Comparison of ENCODE assay signal across 12 cellular contexts in the genomic region with DNA sequence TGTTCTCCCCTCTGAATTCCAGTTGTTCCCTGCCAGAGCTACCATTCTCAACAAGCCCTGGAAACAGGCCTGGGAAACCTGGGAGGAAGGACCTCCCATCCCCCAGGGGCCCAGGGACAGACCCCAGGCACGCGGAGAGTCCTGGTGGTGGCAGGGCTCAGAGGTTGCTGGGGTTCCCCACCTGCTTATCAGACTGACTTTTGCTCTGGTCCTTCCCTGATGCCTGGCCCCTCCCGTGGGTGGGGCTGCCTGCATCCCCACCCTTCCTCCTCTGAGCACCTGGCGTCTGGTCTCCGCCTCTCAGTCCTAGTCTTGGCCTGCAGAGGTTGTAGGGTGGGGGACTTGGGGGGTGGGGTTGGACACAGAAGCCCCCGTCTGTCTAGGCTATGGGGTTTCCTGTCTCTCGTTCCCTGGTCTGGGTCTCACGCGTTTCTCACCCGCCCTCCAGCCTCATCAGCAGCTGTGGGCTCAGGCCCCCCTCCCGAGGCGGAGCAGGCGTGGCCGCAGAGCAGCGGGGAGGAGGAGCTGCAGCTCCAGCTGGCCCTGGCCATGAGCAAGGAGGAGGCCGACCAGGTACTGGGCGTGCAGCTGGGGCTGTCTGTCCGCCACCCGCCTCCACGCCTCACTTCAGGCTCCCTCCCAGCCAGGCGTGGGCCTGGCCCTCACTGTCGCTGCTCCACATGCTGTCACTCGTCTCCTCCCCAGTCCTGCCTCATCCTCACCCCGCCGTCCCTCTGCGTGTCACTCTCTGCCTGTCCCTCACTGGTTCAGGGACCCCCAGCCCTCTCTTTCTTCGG. TPM values are rescaled to one million over a fixed set of nuclear protein-coding genes. Genes with fewer than 3 reads are reported as not detected.
A peak's percentile ranks its signal among the peaks of the same experiment; 100 is the strongest.
DNase-seq lines count a peak whose midpoint lies in the region; ATAC-seq, FAIRE-seq and TF ChIP-seq lines count a peak whose summit lies in the region.
"Had no signal": no experiment of that assay in that cellular context is flagged by ENCODE, and none has a peak within 500 bp of the region (broad histone marks: within the 10 kb centered on the region; RNA-seq: fewer than 3 reads in every experiment).

No MANE protein-coding gene starts in this region.

- intact Hi-C loops in right lobe of liver (cut with DNase I) (loop anchor here in 1 of 2 donors (10.0 kb wide), 1 partner anchor 116 kb away; no protein-coding TSS in a partner anchor), HepG2 (cut with micrococcal nuclease; ENCODE audit: unreplicated experiment) (no loop called here), mucosa of descending colon (cut with DNase I, micrococcal nuclease) (no loop called here), aorta (cut with DNase I) (no loop called here)

- H3K36me3 Mint-ChIP-seq in activated naive CD8-positive, alpha-beta T cell treated with anti-CD3 and anti-CD28 coated beads, Interleukin-2, amount 50 U/mL, for 24 hours (ENCODE audit: low read depth): peaks cover 19% of the 10 kb centered on the region

- BruUV-seq in HepG2 (replicated peaks; lab: Mats Ljungman, UMichigan): no TSS peak

- H3K27me3 ChIP-seq in right lobe of liver: no peaks in the 10 kb centered on the region
- no peaks in the 10 kb centered on the region for H3K27me3 ChIP-seq in HepG2 (ENCODE audit: control insufficient read depth in 1 of 2, insufficient read depth in 2 of 2, low read length in 2 of 2)
- H3K27me3 ChIP-seq in WERI-Rb-1 (ENCODE audit: insufficient read depth, low read depth, severe bottlenecking): no peaks in the 10 kb centered on the region
- H3K27me3 ChIP-seq in aorta (ENCODE audit: control insufficient read depth in 1 of 2, insufficient read depth in 2 of 2, low read length in 1 of 2): no peaks in the 10 kb centered on the region
- H3K27me3 ChIP-seq: gastrocnemius medialis had no signal

- H3K4me1 ChIP-seq in right lobe of liver (peaks cover 0 to 17% (median 5%) of the 10 kb centered on the region in 4 donors), HepG2 (ENCODE audit: insufficient read depth, low read length) (peaks cover 38% of the 10 kb centered on the region), mucosa of descending colon (ENCODE audit: low read depth) (peaks cover 56% of the 10 kb centered on the region), aorta (ENCODE audit: control insufficient read depth in 1 of 2, insufficient read depth in 2 of 2, low read length in 2 of 2) (no peaks in the 10 kb centered on the region)
- H3K4me1 ChIP-seq: gastrocnemius medialis had no signal

- no peaks in the 10 kb centered on the region for H4K20me1 ChIP-seq in HepG2 (ENCODE audit: insufficient read depth, low read length)

- no peak overlapping the region for H3K27ac Mint-ChIP-seq in activated naive CD8-positive, alpha-beta T cell treated with anti-CD3 and anti-CD28 coated beads, Interleukin-2, amount 50 U/mL, for 24 hours
- H3K27ac Mint-ChIP-seq: activated naive CD4-positive, alpha-beta T cell treated with anti-CD3 and anti-CD28 coated beads for 36 hours had no signal

- DNase-seq in right lobe of liver (peak in 2 of 3 donors; percentile 16 to 18), HepG2 (ENCODE audit: low spot score) (no peak), WERI-Rb-1 (peak; percentile 28), mucosa of descending colon (peak; percentile 91 to 92 (median 92)), aorta (peak; percentile 33 to 61), NCI-H2029 (lab: John Stamatoyannopoulos, UW) (no peak)
- no peak for DNase-seq in activated naive CD8-positive, alpha-beta T cell treated with anti-CD3 and anti-CD28 coated beads, Interleukin-2, amount 50 U/mL, for 24 hours
- DNase-seq: activated naive CD4-positive, alpha-beta T cell treated with anti-CD3 and anti-CD28 coated beads for 36 hours; gastrocnemius medialis had no signal

- H3K9me3 Mint-ChIP-seq in activated naive CD8-positive, alpha-beta T cell treated with anti-CD3 and anti-CD28 coated beads, Interleukin-2, amount 50 U/mL, for 24 hours: no peaks in the 10 kb centered on the region
- H3K9me3 Mint-ChIP-seq: activated naive CD4-positive, alpha-beta T cell treated with anti-CD3 and anti-CD28 coated beads for 36 hours had no signal

- FAIRE-seq in HepG2 (lab: Jason Lieb, UNC): no peak
- FAIRE-seq: colon had no signal

- H2AFZ ChIP-seq in HepG2 (ENCODE audit: low read length): no peak overlapping the region

- in situ Hi-C loops in HepG2 (cut with HindIII; ENCODE audit: extremely low pct_ligation_motif_present, low pct_unique_long_range_greater_than_20kb): no loop called here

- no peak for TF ChIP-seq RAD21 in HepG2 (CRISPR knock-in tag; IDR thresholded peaks at IDR 0.05)

- peaks cover 25% of the 10 kb centered on the region for H3K79me2 ChIP-seq in HepG2 (ENCODE audit: insufficient read depth, low read length)

- POLR2A ChIA-PET in HepG2 (lab: Yijun Ruan, JAX): no interaction called here

- H3K36me3 ChIP-seq in right lobe of liver: peaks cover 3 to 50% (median 24%) of the 10 kb centered on the region in 4 donors
- peaks cover 24 to 65% of the 10 kb centered on the region in 2 experiments for H3K36me3 ChIP-seq in HepG2 (replicated peaks in 1 of 2; ENCODE audit: control insufficient read depth in 1 of 2, insufficient read depth in 2 of 2, low read length in 2 of 2)
- H3K36me3 ChIP-seq in WERI-Rb-1: peaks cover 59% of the 10 kb centered on the region
- H3K36me3 ChIP-seq in mucosa of descending colon (ENCODE audit: low read depth): no peaks in the 10 kb centered on the region
- peaks cover 0 to 19% of the 10 kb centered on the region in 2 donors for H3K36me3 ChIP-seq in aorta (ENCODE audit: control insufficient read depth in 1 of 2, insufficient read depth in 2 of 2, low read length in 1 of 2)

- TF ChIP-seq POLR2A in right lobe of liver (IDR thresholded peaks at IDR 0.05) (no peak), HepG2 (IDR thresholded peaks at IDR 0.05; ENCODE audit: insufficient read depth in 1 of 2, low read depth in 2 of 2, low read length in 2 of 2) (no peak)

- ATAC-seq in right lobe of liver (no peak), HepG2 (no peak), mucosa of descending colon (peak; percentile 83), aorta (ENCODE audit: low FRiP score) (no peak), HG03159 (IDR thresholded peaks at IDR 0.05; ENCODE audit: unreplicated experiment) (no peak)
- ATAC-seq in activated naive CD8-positive, alpha-beta T cell treated with anti-CD3 and anti-CD28 coated beads, Interleukin-2, amount 50 U/mL, for 24 hours: no peak
- ATAC-seq: gastrocnemius medialis had no signal

- no peak overlapping the region for H3K4me3 ChIP-seq in right lobe of liver
- no peak overlapping the region for H3K4me3 ChIP-seq in HepG2 (replicated peaks in 1 of 3; ENCODE audit: insufficient read depth in 1 of 3, low read depth in 2 of 3, low read length in 3 of 3)
- H3K4me3 ChIP-seq in WERI-Rb-1 (ENCODE audit: low read depth, low read length): no peak overlapping the region
- H3K4me3 ChIP-seq in mucosa of descending colon: no peak overlapping the region
- no peak overlapping the region for H3K4me3 ChIP-seq in aorta (ENCODE audit: low read length in 2 of 2)
- H3K4me3 ChIP-seq: gastrocnemius medialis had no signal

- no peaks in the 10 kb centered on the region for H3K27me3 Mint-ChIP-seq in activated naive CD8-positive, alpha-beta T cell treated with anti-CD3 and anti-CD28 coated beads, Interleukin-2, amount 50 U/mL, for 24 hours

- peaks cover 4% of the 10 kb centered on the region for H3K4me1 Mint-ChIP-seq in activated naive CD8-positive, alpha-beta T cell treated with anti-CD3 and anti-CD28 coated beads, Interleukin-2, amount 50 U/mL, for 24 hours

- H3K4me2 ChIP-seq in HepG2 (ENCODE audit: low read depth, low read length): no peak overlapping the region

- TF ChIP-seq CTCF in right lobe of liver (IDR thresholded peaks at IDR 0.05) (no peak), HepG2 (CRISPR knock-in tag; IDR thresholded peaks at IDR 0.05) (no peak), WERI-Rb-1 (IDR thresholded peaks at IDR 0.05; ENCODE audit: low read depth, low read length) (no peak), mucosa of descending colon (IDR thresholded peaks at IDR 0.05) (no peak)

- CTCF ChIA-PET in HepG2 (lab: Yijun Ruan, JAX; ENCODE audit: low intra/inter-chr PET ratio, low total read pairs): no interaction called here

- no peak for TF ChIP-seq EP300 in HepG2 (IDR thresholded peaks at IDR 0.05; ENCODE audit: low read depth in 2 of 2, low read length in 2 of 2)
- no peak for TF ChIP-seq EP300 in HepG2 (CRISPR knock-in tag; IDR thresholded peaks at IDR 0.05; ENCODE audit: borderline replicate concordance)

- H3K9ac ChIP-seq in HepG2 (ENCODE audit: insufficient read depth, low read depth, low read length): no peak overlapping the region

- 70% methylated on average over 9 of the region's 27 CpGs for WGBS in right lobe of liver (ENCODE audit: insufficient coverage, low coverage, low lambda C conversion rate, missing lambda C conversion rate)
- WGBS in HepG2 (ENCODE audit: low lambda C conversion rate): 93% methylated on average over 23 of the region's 27 CpGs
- 78 to 79% methylated on average over 27 of the region's 27 CpGs for WGBS in aorta, 2 donors

- no peak overlapping the region for H3K4me3 Mint-ChIP-seq in activated naive CD8-positive, alpha-beta T cell treated with anti-CD3 and anti-CD28 coated beads, Interleukin-2, amount 50 U/mL, for 24 hours
- H3K4me3 Mint-ChIP-seq: activated naive CD4-positive, alpha-beta T cell treated with anti-CD3 and anti-CD28 coated beads for 36 hours had no signal

- H3K9me3 ChIP-seq in right lobe of liver: no peaks in the 10 kb centered on the region
- no peaks in the 10 kb centered on the region for H3K9me3 ChIP-seq in HepG2 (ENCODE audit: low read length)
- no peaks in the 10 kb centered on the region for H3K9me3 ChIP-seq in WERI-Rb-1 (ENCODE audit: severe bottlenecking)
- no peaks in the 10 kb centered on the region for H3K9me3 ChIP-seq in mucosa of descending colon
- no peaks in the 10 kb centered on the region for H3K9me3 ChIP-seq in aorta (ENCODE audit: control insufficient read depth, low read length)
- H3K9me3 ChIP-seq: gastrocnemius medialis had no signal

- H3K27ac ChIP-seq in right lobe of liver (no peak overlapping the region), HepG2 (ENCODE audit: extremely low read length, insufficient read depth, low read length) (no peak overlapping the region), WERI-Rb-1 (no peak overlapping the region), aorta (ENCODE audit: low read depth in 1 of 2, low read length in 2 of 2) (no peak overlapping the region)
- H3K27ac ChIP-seq: C4-2B, gastrocnemius medialis had no signal

RNA-seq across cellular contexts. Expression of gene EPN1, which starts 13.6 kb away (rescaled TPM):
- 100 to 1,000 TPM in 5 of 6 experiments, 10 to 100 TPM in 1; 88.9 to 162 (median 107) TPM for total RNA-seq in right lobe of liver
- 28.9 and 32.6 TPM in 2 replicates for total RNA-seq in HepG2 (2016; rRNA removed; fragmentation: Illumina TruSeq; extraction: Trizol)
- total RNA-seq in HepG2 (2016; cell fraction: cytosol; rRNA removed; fragmentation: Illumina TruSeq; extraction: Trizol; ENCODE audit: low read depth): 52.8 and 53.7 TPM in 2 replicates
- total RNA-seq in HepG2 (2016; cell fraction: insoluble cytoplasmic fraction; rRNA removed; fragmentation: Illumina TruSeq; extraction: Trizol): 25.9 and 29.9 TPM in 2 replicates
- 128 and 129 TPM in 2 replicates for total RNA-seq in HepG2 (2016; cell fraction: membrane; rRNA removed; fragmentation: Illumina TruSeq; extraction: Trizol)
- 16.4 and 20.8 TPM in 2 replicates for total RNA-seq in HepG2 (2016; cell fraction: nucleus; rRNA removed; fragmentation: Illumina TruSeq; extraction: Trizol)
- polyA plus RNA-seq in HepG2 (2011; rRNA removed): 31.7 and 43.7 TPM in 2 replicates
- polyA plus RNA-seq in HepG2 (2011; cell fraction: cytosol; rRNA removed): 46.0 and 71.9 TPM in 2 replicates
- polyA plus RNA-seq in HepG2 (2011; cell fraction: nucleus; rRNA removed): 59.6 and 61.3 TPM in 2 replicates
- 69.9 and 79.8 TPM in 2 replicates for polyA plus RNA-seq in HepG2 (2012)
- polyA plus RNA-seq in HepG2 (2016; cell fraction: cytosol; fragmentation: Illumina TruSeq; extraction: Trizol; ENCODE audit: low read depth): 193 and 205 TPM in 2 replicates
- polyA plus RNA-seq in HepG2 (2016; cell fraction: insoluble cytoplasmic fraction; fragmentation: Illumina TruSeq; extraction: Trizol; ENCODE audit: low read depth): 64.3 and 84.2 TPM in 2 replicates
- 245 and 288 TPM in 2 replicates for polyA plus RNA-seq in HepG2 (2016; cell fraction: membrane; fragmentation: Illumina TruSeq; extraction: Trizol; ENCODE audit: low read depth)
- 57.0 and 57.7 TPM in 2 replicates for polyA plus RNA-seq in HepG2 (2016; cell fraction: nucleus; fragmentation: Illumina TruSeq; extraction: Trizol; ENCODE audit: insufficient read depth, low read depth)
- polyA minus RNA-seq in HepG2 (2011; rRNA and poly(A)+ RNA removed; ENCODE audit: low replicate concordance): 37.6 and 70.9 TPM in 2 replicates
- polyA minus RNA-seq in HepG2 (2011; cell fraction: cytosol; rRNA and poly(A)+ RNA removed): 66.7 and 69.6 TPM in 2 replicates
- polyA minus RNA-seq in HepG2 (2011; cell fraction: nucleus; rRNA and poly(A)+ RNA removed): 14.3 and 14.4 TPM in 2 replicates
- 100 to 1,000 TPM; 156 to 251 (median 192) TPM for total RNA-seq in mucosa of descending colon
- 10 to 100 TPM; 74.7 to 87.8 TPM for total RNA-seq in aorta
- polyA plus RNA-seq in aorta: 10 to 100 TPM; 66.8 to 68.5 TPM

RNA-seq across cellular contexts. Expression of gene U2AF2, which starts 33.8 kb away (rescaled TPM):
- total RNA-seq in right lobe of liver (10 to 100 TPM; 55.1 to 75.6 (median 63.5) TPM), HepG2 (2016; rRNA removed; fragmentation: Illumina TruSeq; extraction: Trizol) (124 and 127 TPM in 2 replicates), mucosa of descending colon (100 to 1,000 TPM; 162 to 194 (median 163) TPM), aorta (100 to 1,000 TPM; 113 to 129 TPM)
- total RNA-seq in HepG2 (2016; cell fraction: cytosol; rRNA removed; fragmentation: Illumina TruSeq; extraction: Trizol; ENCODE audit: low read depth): 22.0 and 23.9 TPM in 2 replicates
- 117 and 129 TPM in 2 replicates for total RNA-seq in HepG2 (2016; cell fraction: insoluble cytoplasmic fraction; rRNA removed; fragmentation: Illumina TruSeq; extraction: Trizol)
- 34.1 and 39.9 TPM in 2 replicates for total RNA-seq in HepG2 (2016; cell fraction: membrane; rRNA removed; fragmentation: Illumina TruSeq; extraction: Trizol)
- total RNA-seq in HepG2 (2016; cell fraction: nucleus; rRNA removed; fragmentation: Illumina TruSeq; extraction: Trizol): 67.4 and 78.0 TPM in 2 replicates
- polyA plus RNA-seq in HepG2 (2011; rRNA removed) (84.3 and 116 TPM in 2 replicates), aorta (10 to 100 TPM; 40.6 to 66.3 TPM)
- polyA plus RNA-seq in HepG2 (2011; cell fraction: cytosol; rRNA removed): 64.9 and 87.3 TPM in 2 replicates
- 388 and 484 TPM in 2 replicates for polyA plus RNA-seq in HepG2 (2011; cell fraction: nucleus; rRNA removed)
- polyA plus RNA-seq in HepG2 (2012): 86.8 and 111 TPM in 2 replicates
- 10.3 TPM in 2 replicates for polyA plus RNA-seq in HepG2 (2016; cell fraction: cytosol; fragmentation: Illumina TruSeq; extraction: Trizol; ENCODE audit: low read depth)
- 146 and 162 TPM in 2 replicates for polyA plus RNA-seq in HepG2 (2016; cell fraction: insoluble cytoplasmic fraction; fragmentation: Illumina TruSeq; extraction: Trizol; ENCODE audit: low read depth)
- polyA plus RNA-seq in HepG2 (2016; cell fraction: membrane; fragmentation: Illumina TruSeq; extraction: Trizol; ENCODE audit: low read depth): 21.2 and 21.5 TPM in 2 replicates
- polyA plus RNA-seq in HepG2 (2016; cell fraction: nucleus; fragmentation: Illumina TruSeq; extraction: Trizol; ENCODE audit: insufficient read depth, low read depth): 178 and 182 TPM in 2 replicates
- 124 and 144 TPM in 2 replicates for polyA minus RNA-seq in HepG2 (2011; rRNA and poly(A)+ RNA removed; ENCODE audit: low replicate concordance)
- 41.7 and 55.9 TPM in 2 replicates for polyA minus RNA-seq in HepG2 (2011; cell fraction: cytosol; rRNA and poly(A)+ RNA removed)
- polyA minus RNA-seq in HepG2 (2011; cell fraction: nucleus; rRNA and poly(A)+ RNA removed): 60.4 and 76.0 TPM in 2 replicates

RNA-seq across cellular contexts. Expression of gene CCDC106, which starts 40.6 kb away (rescaled TPM):
- total RNA-seq in right lobe of liver: 10 to 100 TPM in 3 of 6 experiments, 1 to 10 TPM in 3; 6.1 to 19.7 (median 9.8) TPM
- total RNA-seq in HepG2 (2016; rRNA removed; fragmentation: Illumina TruSeq; extraction: Trizol): 7.0 and 8.8 TPM in 2 replicates
- total RNA-seq in HepG2 (2016; cell fraction: cytosol; rRNA removed; fragmentation: Illumina TruSeq; extraction: Trizol; ENCODE audit: low read depth): 10.8 and 12.3 TPM in 2 replicates
- 4.5 and 9.6 TPM in 2 replicates for total RNA-seq in HepG2 (2016; cell fraction: insoluble cytoplasmic fraction; rRNA removed; fragmentation: Illumina TruSeq; extraction: Trizol)
- total RNA-seq in HepG2 (2016; cell fraction: membrane; rRNA removed; fragmentation: Illumina TruSeq; extraction: Trizol): 15.2 and 19.5 TPM in 2 replicates
- 4.3 and 4.4 TPM in 2 replicates for total RNA-seq in HepG2 (2016; cell fraction: nucleus; rRNA removed; fragmentation: Illumina TruSeq; extraction: Trizol)
- 4.7 and 6.2 TPM in 2 replicates for polyA plus RNA-seq in HepG2 (2011; rRNA removed)
- 3.2 and 6.1 TPM in 2 replicates for polyA plus RNA-seq in HepG2 (2011; cell fraction: cytosol; rRNA removed)
- polyA plus RNA-seq in HepG2 (2011; cell fraction: nucleus; rRNA removed): 12.9 and 13.3 TPM in 2 replicates
- 4.6 and 4.9 TPM in 2 replicates for polyA plus RNA-seq in HepG2 (2012)
- polyA plus RNA-seq in HepG2 (2016; cell fraction: cytosol; fragmentation: Illumina TruSeq; extraction: Trizol; ENCODE audit: low read depth): 17.8 and 22.3 TPM in 2 replicates
- 10.6 and 16.4 TPM in 2 replicates for polyA plus RNA-seq in HepG2 (2016; cell fraction: insoluble cytoplasmic fraction; fragmentation: Illumina TruSeq; extraction: Trizol; ENCODE audit: low read depth)
- polyA plus RNA-seq in HepG2 (2016; cell fraction: membrane; fragmentation: Illumina TruSeq; extraction: Trizol; ENCODE audit: low read depth): 23.8 and 25.2 TPM in 2 replicates
- 20.2 and 22.7 TPM in 2 replicates for polyA plus RNA-seq in HepG2 (2016; cell fraction: nucleus; fragmentation: Illumina TruSeq; extraction: Trizol; ENCODE audit: insufficient read depth, low read depth)
- 4.4 and 6.2 TPM in 2 replicates for polyA minus RNA-seq in HepG2 (2011; rRNA and poly(A)+ RNA removed; ENCODE audit: low replicate concordance)
- polyA minus RNA-seq in HepG2 (2011; cell fraction: cytosol; rRNA and poly(A)+ RNA removed): 1.8 and 3.4 TPM in 2 replicates
- polyA minus RNA-seq in HepG2 (2011; cell fraction: nucleus; rRNA and poly(A)+ RNA removed): 2.2 and 3.9 TPM in 2 replicates
- 10 to 100 TPM in 1 of 3 donors, 1 to 10 TPM in 2; 5.5 to 14.8 (median 6.3) TPM for total RNA-seq in mucosa of descending colon
- total RNA-seq in aorta: 10 to 100 TPM in 1 of 2 donors, 1 to 10 TPM in 1; 7.2 to 11.0 TPM
- 10 to 100 TPM; 10.0 to 19.0 TPM for polyA plus RNA-seq in aorta

RNA-seq across cellular contexts. Expression of gene ZNF581, which starts 45.2 kb away (rescaled TPM):
- 1 to 10 TPM; 2.7 to 7.3 (median 5.1) TPM for total RNA-seq in right lobe of liver
- 18.4 and 19.6 TPM in 2 replicates for total RNA-seq in HepG2 (2016; rRNA removed; fragmentation: Illumina TruSeq; extraction: Trizol)
- 34.0 and 35.7 TPM in 2 replicates for total RNA-seq in HepG2 (2016; cell fraction: cytosol; rRNA removed; fragmentation: Illumina TruSeq; extraction: Trizol; ENCODE audit: low read depth)
- 17.7 and 20.9 TPM in 2 replicates for total RNA-seq in HepG2 (2016; cell fraction: insoluble cytoplasmic fraction; rRNA removed; fragmentation: Illumina TruSeq; extraction: Trizol)
- 38.4 and 42.1 TPM in 2 replicates for total RNA-seq in HepG2 (2016; cell fraction: membrane; rRNA removed; fragmentation: Illumina TruSeq; extraction: Trizol)
- total RNA-seq in HepG2 (2016; cell fraction: nucleus; rRNA removed; fragmentation: Illumina TruSeq; extraction: Trizol): 10.8 and 12.4 TPM in 2 replicates
- polyA plus RNA-seq in HepG2 (2011; rRNA removed): 49.5 and 52.6 TPM in 2 replicates
- 38.8 and 63.7 TPM in 2 replicates for polyA plus RNA-seq in HepG2 (2011; cell fraction: cytosol; rRNA removed)
- 31.7 and 33.0 TPM in 2 replicates for polyA plus RNA-seq in HepG2 (2011; cell fraction: nucleus; rRNA removed)
- polyA plus RNA-seq in HepG2 (2012): 36.3 and 55.4 TPM in 2 replicates
- polyA plus RNA-seq in HepG2 (2016; cell fraction: cytosol; fragmentation: Illumina TruSeq; extraction: Trizol; ENCODE audit: low read depth): 26.5 and 29.6 TPM in 2 replicates
- 17.0 and 19.4 TPM in 2 replicates for polyA plus RNA-seq in HepG2 (2016; cell fraction: insoluble cytoplasmic fraction; fragmentation: Illumina TruSeq; extraction: Trizol; ENCODE audit: low read depth)
- 31.3 and 37.7 TPM in 2 replicates for polyA plus RNA-seq in HepG2 (2016; cell fraction: membrane; fragmentation: Illumina TruSeq; extraction: Trizol; ENCODE audit: low read depth)
- 21.8 and 23.7 TPM in 2 replicates for polyA plus RNA-seq in HepG2 (2016; cell fraction: nucleus; fragmentation: Illumina TruSeq; extraction: Trizol; ENCODE audit: insufficient read depth, low read depth)
- polyA minus RNA-seq in HepG2 (2011; rRNA and poly(A)+ RNA removed; ENCODE audit: low replicate concordance): 18.8 and 71.6 TPM in 2 replicates
- polyA minus RNA-seq in HepG2 (2011; cell fraction: cytosol; rRNA and poly(A)+ RNA removed): 32.7 and 49.8 TPM in 2 replicates
- 8.4 and 9.6 TPM in 2 replicates for polyA minus RNA-seq in HepG2 (2011; cell fraction: nucleus; rRNA and poly(A)+ RNA removed)
- total RNA-seq in mucosa of descending colon: 10 to 100 TPM; 15.2 to 22.5 (median 20.1) TPM
- total RNA-seq in aorta: 10 to 100 TPM; 11.0 to 19.4 TPM
- polyA plus RNA-seq in aorta: 10 to 100 TPM; 15.8 to 23.8 TPM

RNA-seq across cellular contexts. Expression of gene ZNF580, which starts 47.8 kb away (rescaled TPM):
- total RNA-seq in right lobe of liver: 10 to 100 TPM in 1 of 6 experiments, 1 to 10 TPM in 5; 5.4 to 11.6 (median 6.5) TPM
- total RNA-seq in HepG2 (2016; rRNA removed; fragmentation: Illumina TruSeq; extraction: Trizol): 3.0 and 4.4 TPM in 2 replicates
- 4.9 and 7.2 TPM in 2 replicates for total RNA-seq in HepG2 (2016; cell fraction: cytosol; rRNA removed; fragmentation: Illumina TruSeq; extraction: Trizol; ENCODE audit: low read depth)
- total RNA-seq in HepG2 (2016; cell fraction: insoluble cytoplasmic fraction; rRNA removed; fragmentation: Illumina TruSeq; extraction: Trizol): 1.4 and 3.8 TPM in 2 replicates
- total RNA-seq in HepG2 (2016; cell fraction: membrane; rRNA removed; fragmentation: Illumina TruSeq; extraction: Trizol): 6.2 and 8.6 TPM in 2 replicates
- total RNA-seq in HepG2 (2016; cell fraction: nucleus; rRNA removed; fragmentation: Illumina TruSeq; extraction: Trizol): 3.4 and 4.3 TPM in 2 replicates
- polyA plus RNA-seq in HepG2 (2011; rRNA removed): 6.0 and 7.0 TPM in 2 replicates
- polyA plus RNA-seq in HepG2 (2011; cell fraction: cytosol; rRNA removed): 4.7 and 7.3 TPM in 2 replicates
- 27.6 and 35.1 TPM in 2 replicates for polyA plus RNA-seq in HepG2 (2011; cell fraction: nucleus; rRNA removed)
- polyA plus RNA-seq in HepG2 (2012): 18.9 and 26.2 TPM in 2 replicates
- polyA plus RNA-seq in HepG2 (2016; cell fraction: cytosol; fragmentation: Illumina TruSeq; extraction: Trizol; ENCODE audit: low read depth): 32.0 and 36.6 TPM in 2 replicates
- polyA plus RNA-seq in HepG2 (2016; cell fraction: insoluble cytoplasmic fraction; fragmentation: Illumina TruSeq; extraction: Trizol; ENCODE audit: low read depth): 11.3 and 16.8 TPM in 2 replicates
- 30.4 and 35.3 TPM in 2 replicates for polyA plus RNA-seq in HepG2 (2016; cell fraction: membrane; fragmentation: Illumina TruSeq; extraction: Trizol; ENCODE audit: low read depth)
- polyA plus RNA-seq in HepG2 (2016; cell fraction: nucleus; fragmentation: Illumina TruSeq; extraction: Trizol; ENCODE audit: insufficient read depth, low read depth): 20.0 and 25.7 TPM in 2 replicates
- 7.9 and 9.8 TPM in 2 replicates for polyA minus RNA-seq in HepG2 (2011; rRNA and poly(A)+ RNA removed; ENCODE audit: low replicate concordance)
- 8.1 and 9.1 TPM in 2 replicates for polyA minus RNA-seq in HepG2 (2011; cell fraction: cytosol; rRNA and poly(A)+ RNA removed)
- polyA minus RNA-seq in HepG2 (2011; cell fraction: nucleus; rRNA and poly(A)+ RNA removed): 7.1 and 8.8 TPM in 2 replicates
- 10 to 100 TPM; 29.6 to 46.0 (median 31.6) TPM for total RNA-seq in mucosa of descending colon
- 10 to 100 TPM; 42.9 to 43.7 TPM for total RNA-seq in aorta
- 10 to 100 TPM; 13.3 to 79.6 TPM for polyA plus RNA-seq in aorta

Comparison
In these comparisons a context has a peak if more than half of its experiments do, and no peak if none do; other contexts are left out.
1. DNase-seq: peak in right lobe of liver (2 of 3), WERI-Rb-1 (single experiment), mucosa of descending colon (3 of 3) and aorta (2 of 2); none in HepG2 (single experiment), activated naive CD8-positive, alpha-beta T cell treated with anti-CD3 and anti-CD28 coated beads, Interleukin-2, amount 50 U/mL, for 24 hours (single experiment) and NCI-H2029 (single experiment).